1 cellular context compared by ENCODE assay signal in the genomic region with DNA sequence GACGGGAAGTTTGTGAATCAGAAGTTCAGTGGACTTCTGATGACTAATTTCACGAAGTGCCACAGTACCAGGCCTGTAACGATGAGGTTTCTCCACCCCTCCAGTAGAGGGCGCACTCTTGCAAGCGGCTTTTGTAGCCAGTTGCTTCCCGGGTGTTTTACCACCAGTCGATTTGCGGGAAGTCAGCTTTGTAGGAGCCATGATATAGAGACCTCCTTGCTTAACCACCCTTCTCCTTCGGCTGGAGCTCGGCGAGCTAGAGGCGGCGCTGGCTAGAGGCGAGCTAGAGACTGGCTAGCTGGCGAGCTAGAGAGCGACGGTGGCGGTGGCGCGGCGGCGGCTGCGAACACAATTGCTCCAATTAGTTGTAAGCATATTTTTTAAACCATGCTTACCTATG.
TF ChIP-seq lines count a peak whose summit lies in the region.

No MANE protein-coding gene starts in this region.

TF ChIP-seq in endothelial cell of umbilical vein, 7 proteins besides CTCF, POLR2A, EP300 and RAD21:
- no peak for TF ChIP-seq FOS (IDR thresholded peaks at IDR 0.05; ENCODE audit: borderline replicate concordance, insufficient read depth, low read length)
- no peak for TF ChIP-seq POLR2AphosphoS5 (IDR thresholded peaks at IDR 0.05; ENCODE audit: insufficient read depth, low read depth, low read length)
- no peak for TF ChIP-seq JUN (IDR thresholded peaks at IDR 0.05; ENCODE audit: borderline replicate concordance, insufficient read depth, insufficient read length, low read depth)
- no peak for TF ChIP-seq MYC (IDR thresholded peaks at IDR 0.05; ENCODE audit: low read depth, low read length)
- no peak for TF ChIP-seq GATA2 (IDR thresholded peaks at IDR 0.05; ENCODE audit: insufficient read depth, insufficient read length, low read depth, low read length)
- TF ChIP-seq, protein P1, sequence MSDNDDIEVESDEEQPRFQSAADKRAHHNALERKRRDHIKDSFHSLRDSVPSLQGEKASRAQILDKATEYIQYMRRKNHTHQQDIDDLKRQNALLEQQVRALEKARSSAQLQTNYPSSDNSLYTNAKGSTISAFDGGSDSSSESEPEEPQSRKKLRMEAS (IDR thresholded peaks at IDR 0.05; ENCODE audit: insufficient read depth, insufficient read length), result no peak
- no peak for TF ChIP-seq EZH2 (IDR thresholded peaks at IDR 0.05; ENCODE audit: borderline replicate concordance, low read depth, low read length, severe bottlenecking)
TF ChIP-seq in endothelial cell of umbilical vein: peak in this region for 0.
